2 cellular contexts compared by ENCODE assay signal in the genomic region with DNA sequence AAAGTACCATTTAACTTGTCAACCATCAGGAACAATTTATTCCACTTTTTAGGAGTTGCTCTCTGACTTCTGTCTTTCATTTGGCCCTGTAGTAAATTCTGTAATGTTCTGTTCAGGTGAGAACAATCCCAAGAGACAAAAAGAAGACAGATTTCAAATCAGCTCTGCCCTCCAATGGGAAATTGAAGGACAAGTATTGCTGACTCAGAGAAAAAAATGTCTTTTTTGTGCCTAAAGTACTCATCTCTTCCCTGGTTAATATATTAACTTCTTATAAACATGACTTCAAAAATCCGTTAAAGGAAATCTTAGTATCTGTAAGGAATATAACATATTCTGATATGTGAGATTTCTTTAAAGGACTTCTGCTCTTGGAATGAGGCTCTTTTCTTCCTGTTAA.
TF ChIP-seq lines count a peak whose summit lies in the region.

No MANE protein-coding gene starts in this region.

TF ChIP-seq in HepG2, 621 proteins besides CTCF, POLR2A, EP300 and RAD21:
- TF ChIP-seq WIZ (CRISPR knock-in tag; IDR thresholded peaks at IDR 0.05) = no peak
- no peak for TF ChIP-seq PHB2 (IDR thresholded peaks at IDR 0.05; ENCODE audit: partially characterized antibody)
- no peak for TF ChIP-seq KLF9 (CRISPR knock-in tag; IDR thresholded peaks at IDR 0.05; ENCODE audit: low read depth)
- TF ChIP-seq, protein P1, sequence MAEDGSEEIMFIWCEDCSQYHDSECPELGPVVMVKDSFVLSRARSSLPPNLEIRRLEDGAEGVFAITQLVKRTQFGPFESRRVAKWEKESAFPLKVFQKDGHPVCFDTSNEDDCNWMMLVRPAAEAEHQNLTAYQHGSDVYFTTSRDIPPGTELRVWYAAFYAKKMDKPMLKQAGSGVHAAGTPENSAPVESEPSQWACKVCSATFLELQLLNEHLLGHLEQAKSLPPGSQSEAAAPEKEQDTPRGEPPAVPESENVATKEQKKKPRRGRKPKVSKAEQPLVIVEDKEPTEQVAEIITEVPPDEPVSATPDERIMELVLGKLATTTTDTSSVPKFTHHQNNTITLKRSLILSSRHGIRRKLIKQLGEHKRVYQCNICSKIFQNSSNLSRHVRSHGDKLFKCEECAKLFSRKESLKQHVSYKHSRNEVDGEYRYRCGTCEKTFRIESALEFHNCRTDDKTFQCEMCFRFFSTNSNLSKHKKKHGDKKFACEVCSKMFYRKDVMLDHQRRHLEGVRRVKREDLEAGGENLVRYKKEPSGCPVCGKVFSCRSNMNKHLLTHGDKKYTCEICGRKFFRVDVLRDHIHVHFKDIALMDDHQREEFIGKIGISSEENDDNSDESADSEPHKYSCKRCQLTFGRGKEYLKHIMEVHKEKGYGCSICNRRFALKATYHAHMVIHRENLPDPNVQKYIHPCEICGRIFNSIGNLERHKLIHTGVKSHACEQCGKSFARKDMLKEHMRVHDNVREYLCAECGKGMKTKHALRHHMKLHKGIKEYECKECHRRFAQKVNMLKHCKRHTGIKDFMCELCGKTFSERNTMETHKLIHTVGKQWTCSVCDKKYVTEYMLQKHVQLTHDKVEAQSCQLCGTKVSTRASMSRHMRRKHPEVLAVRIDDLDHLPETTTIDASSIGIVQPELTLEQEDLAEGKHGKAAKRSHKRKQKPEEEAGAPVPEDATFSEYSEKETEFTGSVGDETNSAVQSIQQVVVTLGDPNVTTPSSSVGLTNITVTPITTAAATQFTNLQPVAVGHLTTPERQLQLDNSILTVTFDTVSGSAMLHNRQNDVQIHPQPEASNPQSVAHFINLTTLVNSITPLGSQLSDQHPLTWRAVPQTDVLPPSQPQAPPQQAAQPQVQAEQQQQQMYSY (CRISPR knock-in tag; IDR thresholded peaks at IDR 0.05) = no peak
- peak; percentile 90 to 96 for TF ChIP-seq MAFK (conservative IDR thresholded peaks at IDR 0.05 in 1 of 2, IDR thresholded peaks at IDR 0.05 in 1 of 2; ENCODE audit: low read length in 2 of 2)
- TF ChIP-seq, protein P2, sequence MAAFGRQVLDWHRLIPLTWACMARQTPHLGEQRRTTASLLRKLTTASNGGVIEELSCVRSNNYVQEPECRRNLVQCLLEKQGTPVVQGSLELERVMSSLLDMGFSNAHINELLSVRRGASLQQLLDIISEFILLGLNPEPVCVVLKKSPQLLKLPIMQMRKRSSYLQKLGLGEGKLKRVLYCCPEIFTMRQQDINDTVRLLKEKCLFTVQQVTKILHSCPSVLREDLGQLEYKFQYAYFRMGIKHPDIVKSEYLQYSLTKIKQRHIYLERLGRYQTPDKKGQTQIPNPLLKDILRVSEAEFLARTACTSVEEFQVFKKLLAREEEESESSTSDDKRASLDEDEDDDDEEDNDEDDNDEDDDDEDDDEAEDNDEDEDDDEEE (CRISPR knock-in tag; IDR thresholded peaks at IDR 0.05) = no peak
- TF ChIP-seq HMGA1 (CRISPR knock-in tag; conservative IDR thresholded peaks at IDR 0.05) = no peak
- no peak for TF ChIP-seq REXO4 (CRISPR knock-in tag; IDR thresholded peaks at IDR 0.05; ENCODE audit: borderline replicate concordance)
- no peak for TF ChIP-seq ZNF350 (CRISPR knock-in tag; IDR thresholded peaks at IDR 0.05; ENCODE audit: borderline replicate concordance, low read depth)
- no peak for TF ChIP-seq MLLT10 (CRISPR knock-in tag; IDR thresholded peaks at IDR 0.05)
- TF ChIP-seq, protein P3, sequence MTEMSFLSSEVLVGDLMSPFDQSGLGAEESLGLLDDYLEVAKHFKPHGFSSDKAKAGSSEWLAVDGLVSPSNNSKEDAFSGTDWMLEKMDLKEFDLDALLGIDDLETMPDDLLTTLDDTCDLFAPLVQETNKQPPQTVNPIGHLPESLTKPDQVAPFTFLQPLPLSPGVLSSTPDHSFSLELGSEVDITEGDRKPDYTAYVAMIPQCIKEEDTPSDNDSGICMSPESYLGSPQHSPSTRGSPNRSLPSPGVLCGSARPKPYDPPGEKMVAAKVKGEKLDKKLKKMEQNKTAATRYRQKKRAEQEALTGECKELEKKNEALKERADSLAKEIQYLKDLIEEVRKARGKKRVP (CRISPR knock-in tag; IDR thresholded peaks at IDR 0.05) = no peak
- TF ChIP-seq AKAP8 (CRISPR knock-in tag; IDR thresholded peaks at IDR 0.05) = no peak
- no peak for TF ChIP-seq CHCHD3 (CRISPR knock-in tag; IDR thresholded peaks at IDR 0.05)
- TF ChIP-seq JUN (CRISPR knock-in tag; IDR thresholded peaks at IDR 0.05) = no peak
- peak; percentile 93 for TF ChIP-seq MAFF (IDR thresholded peaks at IDR 0.05; ENCODE audit: low read depth, low read length)
- no peak for TF ChIP-seq FOXK2 (IDR thresholded peaks at IDR 0.05)

TF ChIP-seq in K562, 482 proteins besides CTCF, POLR2A, EP300 and RAD21:
- TF ChIP-seq CHD2 (IDR thresholded peaks at IDR 0.05; ENCODE audit: low read depth, low read length) (no peak), MAFK (IDR thresholded peaks at IDR 0.05; ENCODE audit: low read length) (peak; percentile 77), ARID2 (IDR thresholded peaks at IDR 0.05) (no peak), ZNF316 (IDR thresholded peaks at IDR 0.05) (peak; percentile 82), XRCC5 (IDR thresholded peaks at IDR 0.05; ENCODE audit: low read depth, low read length) (no peak), PHTF2 (CRISPR knock-in tag; IDR thresholded peaks at IDR 0.05) (no peak), SMAD4 (CRISPR knock-in tag; conservative IDR thresholded peaks at IDR 0.05) (no peak), ERF (CRISPR knock-in tag; IDR thresholded peaks at IDR 0.05) (no peak), MAFF (IDR thresholded peaks at IDR 0.05; ENCODE audit: low read length) (peak; percentile 79), C11orf30 (IDR thresholded peaks at IDR 0.05; ENCODE audit: low read depth) (peak; percentile 72), HSF4 (CRISPR knock-in tag; IDR thresholded peaks at IDR 0.05; ENCODE audit: borderline replicate concordance) (no peak), MAFG (tag; conservative IDR thresholded peaks at IDR 0.05) (peak; percentile 73), PHB (CRISPR knock-in tag; IDR thresholded peaks at IDR 0.05) (no peak)
- TF ChIP-seq, protein P4, sequence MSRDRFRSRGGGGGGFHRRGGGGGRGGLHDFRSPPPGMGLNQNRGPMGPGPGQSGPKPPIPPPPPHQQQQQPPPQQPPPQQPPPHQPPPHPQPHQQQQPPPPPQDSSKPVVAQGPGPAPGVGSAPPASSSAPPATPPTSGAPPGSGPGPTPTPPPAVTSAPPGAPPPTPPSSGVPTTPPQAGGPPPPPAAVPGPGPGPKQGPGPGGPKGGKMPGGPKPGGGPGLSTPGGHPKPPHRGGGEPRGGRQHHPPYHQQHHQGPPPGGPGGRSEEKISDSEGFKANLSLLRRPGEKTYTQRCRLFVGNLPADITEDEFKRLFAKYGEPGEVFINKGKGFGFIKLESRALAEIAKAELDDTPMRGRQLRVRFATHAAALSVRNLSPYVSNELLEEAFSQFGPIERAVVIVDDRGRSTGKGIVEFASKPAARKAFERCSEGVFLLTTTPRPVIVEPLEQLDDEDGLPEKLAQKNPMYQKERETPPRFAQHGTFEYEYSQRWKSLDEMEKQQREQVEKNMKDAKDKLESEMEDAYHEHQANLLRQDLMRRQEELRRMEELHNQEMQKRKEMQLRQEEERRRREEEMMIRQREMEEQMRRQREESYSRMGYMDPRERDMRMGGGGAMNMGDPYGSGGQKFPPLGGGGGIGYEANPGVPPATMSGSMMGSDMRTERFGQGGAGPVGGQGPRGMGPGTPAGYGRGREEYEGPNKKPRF (IDR thresholded peaks at IDR 0.05; ENCODE audit: low read depth, low read length) = no peak
